1 cellular context compared by ENCODE assay signal in the genomic region with DNA sequence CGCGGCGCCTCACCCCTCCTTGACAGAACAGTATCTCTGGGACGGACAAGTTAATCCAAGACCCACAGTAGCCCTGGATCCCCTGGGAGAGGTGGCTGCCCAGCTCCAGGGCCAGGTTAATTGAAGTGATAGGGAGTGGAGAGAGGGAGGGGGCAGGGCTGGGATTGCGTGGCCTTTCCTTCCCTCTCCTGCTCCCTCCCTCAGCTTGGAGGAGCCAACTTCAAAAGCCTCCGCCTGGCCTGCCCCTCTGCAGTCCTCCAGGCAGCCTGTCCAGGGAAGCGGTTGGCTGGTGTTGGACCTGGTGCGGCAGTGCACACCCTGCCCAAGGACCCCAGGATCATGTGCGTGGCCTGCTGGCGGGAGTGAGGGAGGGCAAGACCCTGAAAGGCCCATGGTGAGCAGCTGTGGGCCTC.
TF ChIP-seq lines count a peak whose summit lies in the region.

TSS of gene C20orf204 (plus strand) at position 250 of the 413 bp plus-strand sequence. CDS start at position 392, 142 bp downstream.

TF ChIP-seq in GM23338, 12 proteins besides CTCF, POLR2A, EP300 and RAD21:
- TF ChIP-seq, protein P1, sequence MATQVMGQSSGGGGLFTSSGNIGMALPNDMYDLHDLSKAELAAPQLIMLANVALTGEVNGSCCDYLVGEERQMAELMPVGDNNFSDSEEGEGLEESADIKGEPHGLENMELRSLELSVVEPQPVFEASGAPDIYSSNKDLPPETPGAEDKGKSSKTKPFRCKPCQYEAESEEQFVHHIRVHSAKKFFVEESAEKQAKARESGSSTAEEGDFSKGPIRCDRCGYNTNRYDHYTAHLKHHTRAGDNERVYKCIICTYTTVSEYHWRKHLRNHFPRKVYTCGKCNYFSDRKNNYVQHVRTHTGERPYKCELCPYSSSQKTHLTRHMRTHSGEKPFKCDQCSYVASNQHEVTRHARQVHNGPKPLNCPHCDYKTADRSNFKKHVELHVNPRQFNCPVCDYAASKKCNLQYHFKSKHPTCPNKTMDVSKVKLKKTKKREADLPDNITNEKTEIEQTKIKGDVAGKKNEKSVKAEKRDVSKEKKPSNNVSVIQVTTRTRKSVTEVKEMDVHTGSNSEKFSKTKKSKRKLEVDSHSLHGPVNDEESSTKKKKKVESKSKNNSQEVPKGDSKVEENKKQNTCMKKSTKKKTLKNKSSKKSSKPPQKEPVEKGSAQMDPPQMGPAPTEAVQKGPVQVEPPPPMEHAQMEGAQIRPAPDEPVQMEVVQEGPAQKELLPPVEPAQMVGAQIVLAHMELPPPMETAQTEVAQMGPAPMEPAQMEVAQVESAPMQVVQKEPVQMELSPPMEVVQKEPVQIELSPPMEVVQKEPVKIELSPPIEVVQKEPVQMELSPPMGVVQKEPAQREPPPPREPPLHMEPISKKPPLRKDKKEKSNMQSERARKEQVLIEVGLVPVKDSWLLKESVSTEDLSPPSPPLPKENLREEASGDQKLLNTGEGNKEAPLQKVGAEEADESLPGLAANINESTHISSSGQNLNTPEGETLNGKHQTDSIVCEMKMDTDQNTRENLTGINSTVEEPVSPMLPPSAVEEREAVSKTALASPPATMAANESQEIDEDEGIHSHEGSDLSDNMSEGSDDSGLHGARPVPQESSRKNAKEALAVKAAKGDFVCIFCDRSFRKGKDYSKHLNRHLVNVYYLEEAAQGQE (IDR thresholded peaks at IDR 0.05; ENCODE audit: unreplicated experiment) = no peak
- TF ChIP-seq CREB1 (CRISPR knock-in tag; IDR thresholded peaks at IDR 0.05; ENCODE audit: low read depth) = no peak
